8 cellular contexts compared by ENCODE assay signal in the genomic region with DNA sequence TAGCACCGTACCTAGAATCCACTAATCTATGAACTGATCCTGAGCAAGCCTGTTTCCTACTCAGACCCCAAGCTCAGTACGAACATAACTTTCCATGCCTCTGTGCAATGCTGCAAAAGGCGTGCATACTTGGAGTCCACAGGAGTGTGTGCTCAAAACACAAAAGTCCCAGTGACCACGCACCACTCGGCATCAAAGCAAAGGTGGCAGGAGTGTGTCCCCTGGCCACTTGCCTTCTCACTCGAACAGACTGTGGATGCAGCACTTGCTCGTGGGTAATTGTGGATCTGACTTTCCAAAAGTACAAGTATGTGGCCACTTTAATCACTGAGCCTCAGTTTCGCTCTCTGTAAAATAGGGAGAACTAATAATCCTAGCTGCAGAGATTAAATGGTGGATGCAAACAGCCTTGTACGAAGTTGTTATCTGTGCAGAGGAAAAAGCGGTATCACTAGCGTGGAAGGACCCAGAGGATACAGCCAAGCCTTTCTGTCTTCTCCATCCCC. TPM values are rescaled to one million over a fixed set of nuclear protein-coding genes. Genes with fewer than 3 reads are reported as not detected.
A peak's percentile ranks its signal among the peaks of the same experiment; 100 is the strongest.
DNase-seq lines count a peak whose midpoint lies in the region; ATAC-seq and TF ChIP-seq lines count a peak whose summit lies in the region.

No MANE protein-coding gene starts in this region.

- H3K23ac ChIP-seq in mesenchymal stem cell (ENCODE audit: low read length in 2 of 2) = no peak overlapping the region

- intact Hi-C loops in upper lobe of right lung (cut with DNase I) = no loop called here

- H2BK15ac ChIP-seq in mesenchymal stem cell (ENCODE audit: low read depth, poor library complexity, severe bottlenecking) = no peak overlapping the region

- peak overlapping the region; percentile 97 for H3K4me3 Mint-ChIP-seq in activated naive CD4-positive, alpha-beta T cell treated with anti-CD3 and anti-CD28 coated beads, Interleukin-2, amount 50 U/mL, for 24 hours

- no peak overlapping the region for H2BK5ac ChIP-seq in mesenchymal stem cell (ENCODE audit: low read depth, low read length, poor library complexity, severe bottlenecking)

- H3K36me3 ChIP-seq in brain microvascular endothelial cell (replicated peaks) (no peaks in the 10 kb centered on the region), mesenchymal stem cell (ENCODE audit: control insufficient read depth in 1 of 2, insufficient read depth in 2 of 2, low read depth in 1 of 2, low read length in 2 of 2) (no peaks in the 10 kb centered on the region), upper lobe of right lung (no peaks in the 10 kb centered on the region)

- peak overlapping the region; percentile 97 for H3K9ac ChIP-seq in mesenchymal stem cell (ENCODE audit: low read length)

- no peaks in the 10 kb centered on the region for H3K9me3 Mint-ChIP-seq in activated naive CD4-positive, alpha-beta T cell treated with anti-CD3 and anti-CD28 coated beads, Interleukin-2, amount 50 U/mL, for 24 hours

- peak overlapping the region; percentile 78 for H4K8ac ChIP-seq in mesenchymal stem cell (ENCODE audit: low read length)

- peak overlapping the region; percentile 90 for H3K4me3 ChIP-seq in brain microvascular endothelial cell (ENCODE audit: low read depth, low read length)
- H3K4me3 ChIP-seq in mesenchymal stem cell (ENCODE audit: insufficient read depth in 1 of 2, low read depth in 1 of 2, low read length in 2 of 2) = peak overlapping the region in 1 of 2 experiments; percentile 88
- H3K4me3 ChIP-seq in upper lobe of right lung = peak overlapping the region; percentile 74

- H3K4me1 Mint-ChIP-seq in activated naive CD4-positive, alpha-beta T cell treated with anti-CD3 and anti-CD28 coated beads, Interleukin-2, amount 50 U/mL, for 24 hours = peaks cover 61% of the 10 kb centered on the region

- H4K91ac ChIP-seq in mesenchymal stem cell (ENCODE audit: low read length) = no peak overlapping the region

- H3K14ac ChIP-seq in mesenchymal stem cell (ENCODE audit: low read length in 2 of 2) = no peak overlapping the region

- H3K9me3 ChIP-seq in mesenchymal stem cell (ENCODE audit: control insufficient read depth, low read length) = no peaks in the 10 kb centered on the region
- no peaks in the 10 kb centered on the region for H3K9me3 ChIP-seq in upper lobe of right lung

- H3K27me3 ChIP-seq in brain microvascular endothelial cell (replicated peaks) (no peaks in the 10 kb centered on the region), mesenchymal stem cell (ENCODE audit: control insufficient read depth in 1 of 2, insufficient read depth in 1 of 2, low read length in 2 of 2) (peaks cover 0 to 5% of the 10 kb centered on the region in 2 experiments), upper lobe of right lung (no peaks in the 10 kb centered on the region)

- 45% methylated on average over 11 of the region's 11 CpGs for WGBS in mesenchymal stem cell

- TF ChIP-seq CTCF in brain microvascular endothelial cell (IDR thresholded peaks at IDR 0.05; ENCODE audit: low read depth, low read length, missing control alignments) = no peak
- no peak for TF ChIP-seq CTCF in upper lobe of right lung (IDR thresholded peaks at IDR 0.05)

- H2BK12ac ChIP-seq in mesenchymal stem cell (ENCODE audit: low read length in 2 of 2) = no peak overlapping the region

- H3K79me1 ChIP-seq in mesenchymal stem cell (replicated peaks; ENCODE audit: low read length, poor library complexity, severe bottlenecking) = peaks cover 15% of the 10 kb centered on the region

- H2AFZ ChIP-seq in mesenchymal stem cell (ENCODE audit: low read depth, low read length) = no peak overlapping the region

- H3K4ac ChIP-seq in mesenchymal stem cell (ENCODE audit: low read depth in 1 of 2, low read length in 2 of 2) = peak overlapping the region in 1 of 2 experiments; percentile 19

- no peaks in the 10 kb centered on the region for H3K27me3 Mint-ChIP-seq in activated naive CD4-positive, alpha-beta T cell treated with anti-CD3 and anti-CD28 coated beads, Interleukin-2, amount 50 U/mL, for 24 hours

- peak overlapping the region; percentile 38 for H3K4me2 ChIP-seq in mesenchymal stem cell (ENCODE audit: low read length, poor library complexity, severe bottlenecking)

- ATAC-seq in upper lobe of right lung = no peak
- ATAC-seq in GM18907 (IDR thresholded peaks at IDR 0.05; ENCODE audit: unreplicated experiment) = no peak

- DNase-seq in activated naive CD4-positive, alpha-beta T cell treated with Interleukin-2 at 50 U/mL for 16 hours = no peak
- no peak for DNase-seq in brain microvascular endothelial cell
- no peak for DNase-seq in mesenchymal stem cell
- DNase-seq in upper lobe of right lung = no peak
- DNase-seq in NCI-H2081 treated with DMSO at 0.1 percent for 48 hours (lab: John Stamatoyannopoulos, UW) = no peak
- DNase-seq in DMS153 treated with DMSO at 0.1 percent for 48 hours (lab: John Stamatoyannopoulos, UW; ENCODE audit: unreplicated experiment) = no peak

- H3K4me1 ChIP-seq in mesenchymal stem cell (ENCODE audit: control insufficient read depth, insufficient read depth, low read depth, low read length) (peaks cover 6% of the 10 kb centered on the region), upper lobe of right lung (peaks cover 11% of the 10 kb centered on the region)

- no peak overlapping the region for H2BK120ac ChIP-seq in mesenchymal stem cell (ENCODE audit: low read depth, low read length)

- peak overlapping the region in 1 of 2 experiments; percentile 32 for H3K18ac ChIP-seq in mesenchymal stem cell (ENCODE audit: low read depth in 1 of 2, low read length in 2 of 2)

- H3K27ac ChIP-seq in brain microvascular endothelial cell = peak overlapping the region; percentile 98
- no peak overlapping the region for H3K27ac ChIP-seq in mesenchymal stem cell (ENCODE audit: low read length, poor library complexity, severe bottlenecking)
- peak overlapping the region; percentile 98 for H3K27ac ChIP-seq in upper lobe of right lung

- in situ Hi-C loops in brain microvascular endothelial cell (cut with HindIII; ENCODE audit: low pct_ligation_motif_present, low sequenced_read_pairs) = no loop called here

- no peak overlapping the region for H2AK5ac ChIP-seq in mesenchymal stem cell (ENCODE audit: low read length, severe bottlenecking)

- H3K36me3 Mint-ChIP-seq in activated naive CD4-positive, alpha-beta T cell treated with anti-CD3 and anti-CD28 coated beads, Interleukin-2, amount 50 U/mL, for 24 hours = peaks cover 4% of the 10 kb centered on the region

- peak overlapping the region; percentile 99 for H3K27ac Mint-ChIP-seq in activated naive CD4-positive, alpha-beta T cell treated with anti-CD3 and anti-CD28 coated beads, Interleukin-2, amount 50 U/mL, for 24 hours

RNA-seq across cellular contexts. Expression of a gene that starts 0.3 kb away (rescaled TPM):
- polyA plus RNA-seq in mesenchymal stem cell (2013, experiment 1 of 2) = 1.9 TPM
- polyA plus RNA-seq in mesenchymal stem cell (2013, experiment 2 of 2) = 1.7 TPM
- total RNA-seq in upper lobe of right lung = 6.1 TPM
